In the genomic region with DNA sequence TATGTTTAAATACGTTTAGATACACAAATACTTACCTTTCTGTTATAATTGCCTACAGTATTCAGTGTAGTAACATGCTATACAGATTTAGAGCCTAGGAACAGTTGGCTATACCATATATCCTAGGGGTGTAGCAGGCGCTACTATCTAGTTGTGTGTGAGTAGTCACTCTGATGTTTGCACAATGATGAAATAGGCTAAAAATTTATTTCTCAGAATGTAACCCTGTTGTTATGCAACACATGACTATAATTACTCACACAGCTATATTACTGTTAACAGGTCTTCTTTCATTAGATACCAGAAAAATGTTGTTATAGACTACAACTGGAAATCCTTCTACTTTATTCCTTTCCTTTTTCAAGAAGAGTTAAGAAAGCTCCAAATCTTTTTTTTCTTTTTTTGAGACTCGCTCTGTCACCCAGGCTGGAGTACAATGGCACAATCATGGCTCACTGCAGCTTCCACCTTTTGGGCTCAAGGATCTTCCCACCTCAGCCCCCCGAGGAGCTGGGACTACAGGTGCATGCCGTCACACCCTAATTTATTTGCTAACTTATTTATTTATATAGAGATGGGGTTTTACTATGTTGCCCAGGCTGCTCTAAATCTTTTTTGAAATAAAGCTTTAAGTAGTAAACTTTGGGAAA, we compare ENCODE assay signal across 10 cellular contexts. TPM values are rescaled to one million over a fixed set of nuclear protein-coding genes. Genes with fewer than 3 reads are reported as not detected.
DNase-seq lines count a peak whose midpoint lies in the region; ATAC-seq and TF ChIP-seq lines count a peak whose summit lies in the region.
"Had no signal": no experiment of that assay in that cellular context is flagged by ENCODE, and none has a peak within 500 bp of the region (broad histone marks: within the 10 kb centered on the region; RNA-seq: fewer than 3 reads in every experiment).

No MANE protein-coding gene starts in this region.

- H3K4me3 ChIP-seq in HEK293 (ENCODE audit: low read depth, low read length) (no peak overlapping the region), PC-9 (no peak overlapping the region), gastrocnemius medialis (no peak overlapping the region)

- H4K20me1 ChIP-seq in PC-9 (ENCODE audit: insufficient read depth): no peaks in the 10 kb centered on the region

- no TSS peak for BruUV-seq in PC-9 (replicated peaks; lab: Mats Ljungman, UMichigan)

- CTCF ChIA-PET in HEK293 (lab: Yijun Ruan, JAX): interaction anchor here (0.7 kb wide), 1 partner anchor 75 kb away, joined by 3 read pairs; no protein-coding TSS in a partner anchor
- CTCF ChIA-PET in PC-9 (lab: Charles Lee): interaction anchor here (0.6 kb wide), 1 partner anchor 171 kb away, joined by 4 read pairs; no protein-coding TSS in a partner anchor

- H3K9me2 ChIP-seq in PC-9 (ENCODE audit: insufficient read depth): no peaks in the 10 kb centered on the region; the same call in 1 of the 2 replicates

- H3K36me3 ChIP-seq in HEK293 (ENCODE audit: control insufficient read depth in 2 of 2, insufficient read depth in 1 of 2, low read length in 2 of 2) (peaks cover 41 to 71% of the 10 kb centered on the region in 2 experiments), PC-9 (ENCODE audit: low read depth) (peaks cover 25% of the 10 kb centered on the region), gastrocnemius medialis (peaks cover 0 to 46% of the 10 kb centered on the region in 2 donors)

- no peak for TF ChIP-seq POLR2A in gastrocnemius medialis (IDR thresholded peaks at IDR 0.05)

- H3K4me2 ChIP-seq in PC-9: peak overlapping the region; percentile 49

- intact Hi-C loops in PC-9 (cut with micrococcal nuclease; ENCODE audit: unreplicated experiment) (no loop called here), gastrocnemius medialis (cut with DNase I; ENCODE audit: low total_unique reads) (no loop called here)

- H3K4me1 ChIP-seq in HEK293 (ENCODE audit: control insufficient read depth, insufficient read depth, low read length) (no peaks in the 10 kb centered on the region), PC-9 (replicated peaks; ENCODE audit: insufficient read depth) (peaks cover 21% of the 10 kb centered on the region), gastrocnemius medialis (peaks cover 9 to 16% of the 10 kb centered on the region in 2 donors)

- TF ChIP-seq CTCF in HEK293 (tag by site-specific recombination; IDR thresholded peaks at IDR 0.05) (no peak), PC-9 (conservative IDR thresholded peaks at IDR 0.05) (no peak), gastrocnemius medialis (IDR thresholded peaks at IDR 0.05 in 4 of 5, conservative IDR thresholded peaks at IDR 0.05 in 1 of 5) (no peak)

- no peak overlapping the region for H2AFZ ChIP-seq in PC-9

- DNase-seq in PC-9: peak in 1 of 2 experiments; percentile 87
- peak; percentile 64 for DNase-seq in fibroblast of the conjunctiva (ENCODE audit: low read depth)
- DNase-seq in gastrocnemius medialis: no peak
- DNase-seq in amygdala (lab: John Stamatoyannopoulos, UW): no peak
- DNase-seq in NCI-H2107 (lab: John Stamatoyannopoulos, UW): no peak
- DNase-seq: activated CD8-positive, alpha-beta T cell treated with anti-CD3 and anti-CD28 coated beads, Interleukin-2, amount 10 ng/mL, durations not matched to agents 7 days and 5 days; stimulated activated CD4-positive, alpha-beta T cell treated with anti-CD3 and anti-CD28 coated beads, Interleukin-2, amount 100 ng/mL, for 24 hours; substantia nigra had no signal

- H3K27ac ChIP-seq in HEK293 (ENCODE audit: extremely low read depth, low read depth, low read length): no peak overlapping the region
- peak overlapping the region; percentile 85 for H3K27ac ChIP-seq in PC-9
- peak overlapping the region; percentile 29 to 75 (median 62) for H3K27ac ChIP-seq in gastrocnemius medialis

- H3K27me3 ChIP-seq in PC-9 (ENCODE audit: insufficient read depth, low read depth) (no peaks in the 10 kb centered on the region), gastrocnemius medialis (no peaks in the 10 kb centered on the region)

- ATAC-seq in gastrocnemius medialis: peak; percentile 92 to 97
- ATAC-seq in GM18868 (IDR thresholded peaks at IDR 0.05; ENCODE audit: unreplicated experiment): no peak
- ATAC-seq: activated CD8-positive, alpha-beta T cell treated with anti-CD3 and anti-CD28 coated beads, Interleukin-2, amount 10 ng/mL, durations not matched to agents 7 days and 5 days had no signal

- in situ Hi-C loops in gastrocnemius medialis (cut with MboI; ENCODE audit: low sequenced_read_pairs in 4 of 4): no loop called here

- POLR2A ChIA-PET in HEK293 (lab: Yijun Ruan, JAX) (interaction anchor here (1.2 kb wide), 1 partner anchor 8 kb away, joined by 3 read pairs; no protein-coding TSS in a partner anchor), PC-9 (lab: Charles Lee; ENCODE audit: unreplicated experiment) (interaction anchor here (0.5 kb wide), 1 partner anchor 653 kb away, joined by 3 read pairs; no protein-coding TSS in a partner anchor)

- H3K9me3 ChIP-seq in HEK293 (ENCODE audit: control insufficient read depth, insufficient read depth, low read depth, low read length) (no peaks in the 10 kb centered on the region), PC-9 (ENCODE audit: insufficient read depth, low read depth) (no peaks in the 10 kb centered on the region), gastrocnemius medialis (no peaks in the 10 kb centered on the region)

- 0 out of 2 replicates have a peak, but pooled peaks cover 3% of the 10 kb centered on the region for H3K79me2 ChIP-seq in PC-9 (ENCODE audit: low read depth)

- H3F3A ChIP-seq in PC-9 (ENCODE audit: insufficient read depth, low read depth): peaks cover 24% of the 10 kb centered on the region

TF ChIP-seq in HEK293, 187 proteins besides CTCF, POLR2A, EP300 and RAD21 (continues in another document):
- TF ChIP-seq ZSCAN23 (tag by site-specific recombination; IDR thresholded peaks at IDR 0.05) (no peak), ZNF112 (tag by site-specific recombination; IDR thresholded peaks at IDR 0.05) (no peak), GLI4 (tag by site-specific recombination; IDR thresholded peaks at IDR 0.05) (no peak), ZNF341 (tag by site-specific recombination; IDR thresholded peaks at IDR 0.05; ENCODE audit: low read depth) (no peak), ZNF76 (tag by site-specific recombination; IDR thresholded peaks at IDR 0.05; ENCODE audit: borderline replicate concordance, low read depth) (no peak), ZNF23 (tag by site-specific recombination; IDR thresholded peaks at IDR 0.05; ENCODE audit: borderline replicate concordance) (no peak), ZNF514 (tag by site-specific recombination; IDR thresholded peaks at IDR 0.05) (no peak), ZNF214 (tag by site-specific recombination; IDR thresholded peaks at IDR 0.05; ENCODE audit: borderline replicate concordance) (no peak), ZFP41 (tag by site-specific recombination; IDR thresholded peaks at IDR 0.05; ENCODE audit: borderline replicate concordance) (no peak), ZNF266 (tag by site-specific recombination; IDR thresholded peaks at IDR 0.05; ENCODE audit: low read depth) (peak; percentile 83; the same call in 1 of the 2 replicates), ZNF223 (tag by site-specific recombination; IDR thresholded peaks at IDR 0.05) (no peak), SCRT2 (tag by site-specific recombination; IDR thresholded peaks at IDR 0.05) (peak; percentile 75), ZNF426 (tag by site-specific recombination; IDR thresholded peaks at IDR 0.05) (no peak), ZNF610 (tag by site-specific recombination; IDR thresholded peaks at IDR 0.05; ENCODE audit: borderline replicate concordance) (no peak)
- TF ChIP-seq, protein P1, sequence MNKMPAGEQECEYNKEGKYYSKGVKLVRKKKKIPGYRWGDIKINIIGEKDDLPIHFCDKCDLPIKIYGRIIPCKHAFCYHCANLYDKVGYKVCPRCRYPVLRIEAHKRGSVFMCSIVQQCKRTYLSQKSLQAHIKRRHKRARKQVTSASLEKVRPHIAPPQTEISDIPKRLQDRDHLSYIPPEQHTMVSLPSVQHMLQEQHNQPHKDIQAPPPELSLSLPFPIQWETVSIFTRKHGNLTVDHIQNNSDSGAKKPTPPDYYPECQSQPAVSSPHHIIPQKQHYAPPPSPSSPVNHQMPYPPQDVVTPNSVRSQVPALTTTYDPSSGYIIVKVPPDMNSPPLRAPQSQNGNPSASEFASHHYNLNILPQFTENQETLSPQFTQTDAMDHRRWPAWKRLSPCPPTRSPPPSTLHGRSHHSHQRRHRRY (tag by site-specific recombination; IDR thresholded peaks at IDR 0.05): no peak
- TF ChIP-seq, protein P2, sequence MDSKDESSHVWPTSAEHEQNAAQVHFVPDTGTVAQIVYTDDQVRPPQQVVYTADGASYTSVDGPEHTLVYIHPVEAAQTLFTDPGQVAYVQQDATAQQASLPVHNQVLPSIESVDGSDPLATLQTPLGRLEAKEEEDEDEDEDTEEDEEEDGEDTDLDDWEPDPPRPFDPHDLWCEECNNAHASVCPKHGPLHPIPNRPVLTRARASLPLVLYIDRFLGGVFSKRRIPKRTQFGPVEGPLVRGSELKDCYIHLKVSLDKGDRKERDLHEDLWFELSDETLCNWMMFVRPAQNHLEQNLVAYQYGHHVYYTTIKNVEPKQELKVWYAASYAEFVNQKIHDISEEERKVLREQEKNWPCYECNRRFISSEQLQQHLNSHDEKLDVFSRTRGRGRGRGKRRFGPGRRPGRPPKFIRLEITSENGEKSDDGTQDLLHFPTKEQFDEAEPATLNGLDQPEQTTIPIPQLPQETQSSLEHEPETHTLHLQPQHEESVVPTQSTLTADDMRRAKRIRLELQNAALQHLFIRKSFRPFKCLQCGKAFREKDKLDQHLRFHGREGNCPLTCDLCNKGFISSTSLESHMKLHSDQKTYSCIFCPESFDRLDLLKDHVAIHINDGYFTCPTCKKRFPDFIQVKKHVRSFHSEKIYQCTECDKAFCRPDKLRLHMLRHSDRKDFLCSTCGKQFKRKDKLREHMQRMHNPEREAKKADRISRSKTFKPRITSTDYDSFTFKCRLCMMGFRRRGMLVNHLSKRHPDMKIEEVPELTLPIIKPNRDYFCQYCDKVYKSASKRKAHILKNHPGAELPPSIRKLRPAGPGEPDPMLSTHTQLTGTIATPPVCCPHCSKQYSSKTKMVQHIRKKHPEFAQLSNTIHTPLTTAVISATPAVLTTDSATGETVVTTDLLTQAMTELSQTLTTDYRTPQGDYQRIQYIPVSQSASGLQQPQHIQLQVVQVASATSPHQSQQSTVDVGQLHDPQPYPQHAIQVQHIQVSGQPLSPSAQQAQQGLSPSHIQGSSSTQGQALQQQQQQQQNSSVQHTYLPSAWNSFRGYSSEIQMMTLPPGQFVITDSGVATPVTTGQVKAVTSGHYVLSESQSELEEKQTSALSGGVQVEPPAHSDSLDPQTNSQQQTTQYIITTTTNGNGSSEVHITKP (tag by site-specific recombination; IDR thresholded peaks at IDR 0.05): peak; percentile 85

RNA-seq across cellular contexts. Expression of a gene that starts 48.5 kb away (rescaled TPM):
- total RNA-seq in PC-9 (2021) (19.2 and 22.6 TPM in 2 replicates), gastrocnemius medialis (10 to 100 TPM in 2 of 4 donors, 1 to 10 TPM in 2; 6.6 to 19.2 (median 8.4) TPM)
